Comparison of ENCODE assay signal across 33 cellular contexts in the genomic region with DNA sequence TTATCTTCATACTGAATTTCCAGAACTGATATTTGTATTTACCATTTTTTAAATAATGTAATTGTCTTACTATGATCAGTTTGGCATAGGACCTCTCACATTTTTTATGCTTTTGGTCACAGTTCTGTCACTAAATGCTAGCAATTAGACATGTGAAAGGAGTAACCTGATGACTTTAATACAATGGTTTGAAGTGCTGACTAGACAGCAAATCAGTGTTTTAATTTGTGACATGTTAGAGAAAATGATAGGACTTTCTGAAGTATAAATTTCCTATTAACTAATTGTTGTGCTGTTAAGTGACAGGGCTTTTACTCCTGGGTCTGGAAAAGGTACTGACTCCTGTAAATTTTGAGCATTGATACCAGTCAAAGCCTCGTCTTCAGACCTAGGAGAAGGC.
"Had no signal": no experiment of that assay in that cellular context is flagged by ENCODE, and none has a peak within 500 bp of the region (broad histone marks: within the 10 kb centered on the region; RNA-seq: fewer than 3 reads in every experiment).

No MANE protein-coding gene starts in this region.

- H3K4me1 Mint-ChIP-seq: activated B cell treated with CpG ODN at 0.5 μM for 24 hours; activated naive CD4-positive, alpha-beta T cell treated with anti-CD3 and anti-CD28 coated beads, Interleukin-2, amount 10 ng/mL, durations not matched to agents 7 days and 5 days; activated naive CD8-positive, alpha-beta T cell treated with anti-CD3 and anti-CD28 coated beads, Interleukin-2, amount 10 ng/mL, durations not matched to agents 7 days and 5 days; brain had no signal

- H3K36me3 Mint-ChIP-seq: activated naive CD4-positive, alpha-beta T cell treated with anti-CD3 and anti-CD28 coated beads, Interleukin-2, amount 10 ng/mL, durations not matched to agents 7 days and 5 days; activated naive CD4-positive, alpha-beta T cell treated with anti-CD3 and anti-CD28 coated beads, Interleukin-2, amount 50 U/mL, for 72 hours; activated naive CD8-positive, alpha-beta T cell treated with anti-CD3 and anti-CD28 coated beads, Interleukin-2, amount 10 ng/mL, durations not matched to agents 7 days and 5 days; brain had no signal

- H3K4me3 ChIP-seq: ascending aorta, breast epithelium, cardiac muscle cell, colonic mucosa, esophagus squamous epithelium, gastroesophageal sphincter, heart right ventricle had no signal

- H3K27me3 ChIP-seq: ascending aorta, breast epithelium, cardiac muscle cell, colonic mucosa, gastroesophageal sphincter had no signal

- H3K9me3 ChIP-seq: ascending aorta, breast epithelium, colonic mucosa, esophagus squamous epithelium, gastroesophageal sphincter, heart right ventricle had no signal

- H3K27ac Mint-ChIP-seq: activated B cell treated with CpG ODN at 0.5 μM for 24 hours; activated CD8-positive, alpha-beta T cell treated with anti-CD3 and anti-CD28 coated beads for 36 hours; activated naive CD4-positive, alpha-beta T cell treated with anti-CD3 and anti-CD28 coated beads, Interleukin-2, amount 10 ng/mL, durations not matched to agents 7 days and 5 days; activated naive CD4-positive, alpha-beta T cell treated with anti-CD3 and anti-CD28 coated beads, Interleukin-2, amount 50 U/mL, for 72 hours; activated naive CD8-positive, alpha-beta T cell treated with anti-CD3 and anti-CD28 coated beads, Interleukin-2, amount 10 ng/mL, durations not matched to agents 7 days and 5 days; activated T-helper 1 cell treated with anti-CD3 and anti-CD28 coated beads, Interleukin-12 subunit alpha, Interleukin-12 subunit beta, Interleukin-2, Interleukin-4 antibody, amounts not matched to agents 30 ng/mL and 10 ng/mL and 1 ng/mL, durations not matched to agents 14 hours and 24 hours and 36 hours; activated T-helper 2 cell treated with anti-CD3 and anti-CD28 coated beads, Interferon-gamma antibody, Interleukin-2, Interleukin-4, amounts not matched to agents 10 μg/mL and 5 μg/mL and 100 μg/mL, durations not matched to agents 14 hours and 24 hours and 36 hours; brain; T-helper 17 cell; T-helper 2 cell treated with Interferon-gamma antibody and Interleukin-4, amounts not matched to agents 5 μg/mL and 100 μg/mL, for 36 hours had no signal

- DNase-seq: activated B cell treated with CpG ODN at 0.5 μM for 24 hours; activated CD4-positive, alpha-beta T cell treated with anti-CD3 and anti-CD28 coated beads for 48 hours; activated CD4-positive, alpha-beta T cell treated with anti-CD3 and anti-CD28 coated beads, Interleukin-2, amount 50 U/mL, for 1 hour; activated CD4-positive, alpha-beta T cell treated with anti-CD3 and anti-CD28 coated beads, Interleukin-2, amount 50 U/mL, for 48 hours; activated CD8-positive, alpha-beta memory T cell treated with anti-CD3 and anti-CD28 coated beads for 24 hours; activated CD8-positive, alpha-beta T cell treated with anti-CD3 and anti-CD28 coated beads for 36 hours; activated effector memory CD4-positive, alpha-beta T cell treated with anti-CD3 and anti-CD28 coated beads, Interleukin-2, amount 50 U/mL, for 16 hours; activated naive CD4-positive, alpha-beta T cell; activated naive CD4-positive, alpha-beta T cell treated with anti-CD3 and anti-CD28 coated beads, Interleukin-2, amount 10 ng/mL, durations not matched to agents 7 days and 5 days; activated naive CD8-positive, alpha-beta T cell treated with anti-CD3 and anti-CD28 coated beads, Interleukin-2, amount 10 ng/mL, durations not matched to agents 7 days and 5 days; activated T-cell treated with anti-CD3 and anti-CD28 coated beads, Interleukin-2, amount 50 U/mL, for 48 hours; central memory CD4-positive, alpha-beta T cell; cerebellar nuclear complex; colonic mucosa; effector CD8-positive, alpha-beta T cell; esophagus squamous epithelium; foreskin melanocyte; heart right ventricle; T-helper 17 cell; T1000; WERI-Rb-1 had no signal

- H3K4me3 Mint-ChIP-seq: activated B cell treated with CpG ODN at 0.5 μM for 24 hours; activated CD8-positive, alpha-beta T cell treated with anti-CD3 and anti-CD28 coated beads for 36 hours; activated naive CD4-positive, alpha-beta T cell treated with anti-CD3 and anti-CD28 coated beads, Interleukin-2, amount 10 ng/mL, durations not matched to agents 7 days and 5 days; activated naive CD8-positive, alpha-beta T cell treated with anti-CD3 and anti-CD28 coated beads, Interleukin-2, amount 10 ng/mL, durations not matched to agents 7 days and 5 days; activated T-helper 1 cell treated with anti-CD3 and anti-CD28 coated beads, Interleukin-12 subunit alpha, Interleukin-12 subunit beta, Interleukin-2, Interleukin-4 antibody, amounts not matched to agents 30 ng/mL and 10 ng/mL and 1 ng/mL, durations not matched to agents 14 hours and 24 hours and 36 hours; brain; T-helper 17 cell; T-helper 2 cell treated with Interferon-gamma antibody and Interleukin-4, amounts not matched to agents 5 μg/mL and 100 μg/mL, for 36 hours had no signal

- H3K9me3 Mint-ChIP-seq: activated B cell treated with CpG ODN at 0.5 μM for 24 hours; activated CD8-positive, alpha-beta T cell treated with anti-CD3 and anti-CD28 coated beads for 36 hours; activated naive CD4-positive, alpha-beta T cell treated with anti-CD3 and anti-CD28 coated beads, Interleukin-2, amount 10 ng/mL, durations not matched to agents 7 days and 5 days; activated naive CD4-positive, alpha-beta T cell treated with anti-CD3 and anti-CD28 coated beads, Interleukin-2, amount 50 U/mL, for 72 hours; activated naive CD8-positive, alpha-beta T cell treated with anti-CD3 and anti-CD28 coated beads, Interleukin-2, amount 10 ng/mL, durations not matched to agents 7 days and 5 days; activated T-helper 1 cell treated with anti-CD3 and anti-CD28 coated beads, Interleukin-12 subunit alpha, Interleukin-12 subunit beta, Interleukin-2, Interleukin-4 antibody, amounts not matched to agents 30 ng/mL and 10 ng/mL and 1 ng/mL, durations not matched to agents 14 hours and 24 hours and 36 hours; activated T-helper 2 cell treated with anti-CD3 and anti-CD28 coated beads, Interferon-gamma antibody, Interleukin-2, Interleukin-4, amounts not matched to agents 10 μg/mL and 5 μg/mL and 100 μg/mL, durations not matched to agents 14 hours and 24 hours and 36 hours; brain; T-helper 2 cell treated with Interferon-gamma antibody and Interleukin-4, amounts not matched to agents 5 μg/mL and 100 μg/mL, for 36 hours had no signal

- ATAC-seq: activated CD4-positive, CD25-positive, alpha-beta regulatory T cell treated with anti-CD3 and anti-CD28 coated beads, Interleukin-2, amount 50 U/mL, for 24 hours; activated CD8-positive, alpha-beta T cell treated with anti-CD3 and anti-CD28 coated beads for 36 hours; activated naive CD4-positive, alpha-beta T cell treated with anti-CD3 and anti-CD28 coated beads, Interleukin-2, amount 50 U/mL, for 72 hours; gastroesophageal sphincter; heart right ventricle; T-helper 17 cell had no signal

- H3K36me3 ChIP-seq: ascending aorta, breast epithelium, cardiac muscle cell, colonic mucosa, esophagus squamous epithelium, gastroesophageal sphincter, heart right ventricle, WERI-Rb-1 had no signal

- FAIRE-seq: endothelial cell of umbilical vein had no signal

- H3K27ac ChIP-seq: ascending aorta, breast epithelium, cardiac muscle cell, colonic mucosa, epithelial cell of prostate, esophagus squamous epithelium, gastroesophageal sphincter, WERI-Rb-1 had no signal

- H3K4me1 ChIP-seq: breast epithelium, colonic mucosa, esophagus squamous epithelium had no signal
